ENCODE assay signal across 3 cellular contexts in the genomic region with DNA sequence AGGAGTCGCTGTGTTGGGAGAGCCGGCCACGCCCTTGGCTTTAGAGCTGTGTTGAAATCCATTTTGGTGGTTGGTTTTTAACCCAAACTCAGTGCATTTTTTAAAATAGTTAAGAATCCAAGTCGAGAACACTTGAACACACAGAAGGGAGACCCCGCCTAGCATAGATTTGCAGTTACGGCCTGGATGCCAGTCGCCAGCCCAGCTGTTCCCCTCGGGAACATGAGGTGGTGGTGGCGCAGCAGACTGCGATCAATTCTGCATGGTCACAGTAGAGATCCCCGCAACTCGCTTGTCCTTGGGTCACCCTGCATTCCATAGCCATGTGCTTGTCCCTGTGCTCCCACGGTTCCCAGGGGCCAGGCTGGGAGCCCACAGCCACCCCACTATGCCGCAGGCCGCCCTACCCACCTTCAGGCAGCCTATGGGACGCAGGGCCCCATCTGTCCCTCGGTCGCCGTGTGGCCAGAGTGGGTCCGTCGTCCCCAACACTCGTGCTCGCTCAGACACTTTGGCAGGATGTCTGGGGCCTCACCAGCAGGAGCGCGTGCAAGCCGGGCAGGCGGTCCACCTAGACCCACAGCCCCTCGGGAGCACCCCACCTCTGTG.
TF ChIP-seq lines count a peak whose summit lies in the region.

No MANE protein-coding gene starts in this region.

TF ChIP-seq in SK-N-SH, 30 proteins besides CTCF, POLR2A, EP300 and RAD21:
- no peak for TF ChIP-seq GATA2 (CRISPR knock-in tag; IDR thresholded peaks at IDR 0.05)
- TF ChIP-seq RFX5 (IDR thresholded peaks at IDR 0.05; ENCODE audit: low read length), result no peak
- TF ChIP-seq, protein P1, sequence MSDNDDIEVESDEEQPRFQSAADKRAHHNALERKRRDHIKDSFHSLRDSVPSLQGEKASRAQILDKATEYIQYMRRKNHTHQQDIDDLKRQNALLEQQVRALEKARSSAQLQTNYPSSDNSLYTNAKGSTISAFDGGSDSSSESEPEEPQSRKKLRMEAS (IDR thresholded peaks at IDR 0.05; ENCODE audit: low read depth), result no peak
- TF ChIP-seq FOXJ3 (CRISPR knock-in tag; IDR thresholded peaks at IDR 0.05), result no peak

TF ChIP-seq in SK-N-SH treated with all-trans-retinoic acid at 6 μM for 48 hours, 23 proteins besides CTCF, POLR2A, EP300 and RAD21:
- TF ChIP-seq ZNF70 (CRISPR knock-in tag; IDR thresholded peaks at IDR 0.05) (no peak), CREB5 (CRISPR knock-in tag; IDR thresholded peaks at IDR 0.05; ENCODE audit: low read depth) (no peak), BACH2 (CRISPR knock-in tag; IDR thresholded peaks at IDR 0.05; ENCODE audit: borderline replicate concordance) (no peak), ZFP3 (CRISPR knock-in tag; IDR thresholded peaks at IDR 0.05) (no peak), OSR1 (CRISPR knock-in tag; IDR thresholded peaks at IDR 0.05) (no peak), ZC3H10 (CRISPR knock-in tag; IDR thresholded peaks at IDR 0.05) (no peak), ISL1 (CRISPR knock-in tag; IDR thresholded peaks at IDR 0.05) (no peak), PPARA (CRISPR knock-in tag; IDR thresholded peaks at IDR 0.05; ENCODE audit: borderline replicate concordance) (no peak)
- TF ChIP-seq, protein P2, sequence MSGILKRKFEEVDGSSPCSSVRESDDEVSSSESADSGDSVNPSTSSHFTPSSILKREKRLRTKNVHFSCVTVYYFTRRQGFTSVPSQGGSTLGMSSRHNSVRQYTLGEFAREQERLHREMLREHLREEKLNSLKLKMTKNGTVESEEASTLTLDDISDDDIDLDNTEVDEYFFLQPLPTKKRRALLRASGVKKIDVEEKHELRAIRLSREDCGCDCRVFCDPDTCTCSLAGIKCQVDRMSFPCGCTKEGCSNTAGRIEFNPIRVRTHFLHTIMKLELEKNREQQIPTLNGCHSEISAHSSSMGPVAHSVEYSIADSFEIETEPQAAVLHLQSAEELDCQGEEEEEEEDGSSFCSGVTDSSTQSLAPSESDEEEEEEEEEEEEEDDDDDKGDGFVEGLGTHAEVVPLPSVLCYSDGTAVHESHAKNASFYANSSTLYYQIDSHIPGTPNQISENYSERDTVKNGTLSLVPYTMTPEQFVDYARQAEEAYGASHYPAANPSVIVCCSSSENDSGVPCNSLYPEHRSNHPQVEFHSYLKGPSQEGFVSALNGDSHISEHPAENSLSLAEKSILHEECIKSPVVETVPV (CRISPR knock-in tag; IDR thresholded peaks at IDR 0.05), result no peak

TF ChIP-seq in GM12878, 131 proteins besides CTCF, POLR2A, EP300 and RAD21:
- no peak for TF ChIP-seq ATF3 (IDR thresholded peaks at IDR 0.05; ENCODE audit: borderline replicate concordance, extremely low read depth, low read depth, low read length)
- 0 out of 2 replicates have a peak, but pooled peaks have one; percentile 10 for TF ChIP-seq BACH1 (IDR thresholded peaks at IDR 0.05; ENCODE audit: borderline replicate concordance)
- TF ChIP-seq POLR2AphosphoS5 (IDR thresholded peaks at IDR 0.05; ENCODE audit: low read length), result peak; percentile 20
